In the genomic region with DNA sequence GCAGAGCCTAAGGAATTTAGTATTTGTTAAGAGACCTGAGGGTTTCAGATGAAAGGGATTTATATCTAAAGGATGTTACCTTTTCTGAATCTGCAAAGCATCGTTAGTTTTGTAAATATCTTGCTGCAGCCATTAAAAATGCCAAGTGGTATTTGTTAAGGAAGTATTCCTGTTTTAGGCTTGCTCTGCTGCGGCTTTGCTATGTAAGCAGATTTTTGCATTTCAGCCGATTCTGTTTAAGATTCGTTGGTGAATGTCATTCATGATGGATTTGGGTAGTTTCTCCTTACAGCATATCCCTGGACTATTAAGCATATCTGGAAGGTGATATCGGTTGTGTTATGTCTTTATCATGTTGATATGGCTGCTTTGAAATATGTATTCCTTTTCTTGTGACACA, we compare ENCODE assay signal across 8 cellular contexts. TPM values are rescaled to one million over a fixed set of nuclear protein-coding genes. Genes with fewer than 3 reads are reported as not detected.
DNase-seq lines count a peak whose midpoint lies in the region; ATAC-seq and TF ChIP-seq lines count a peak whose summit lies in the region.

No MANE protein-coding gene starts in this region.

- no peak for ATAC-seq in left ventricle myocardium superior

- H3K27ac ChIP-seq in right atrium auricular region: peak overlapping the region; percentile 87 to 90
- no peak overlapping the region for H3K27ac ChIP-seq in mesodermal cell (ENCODE audit: low read depth, low read length, severe bottlenecking)

- WGBS in mesodermal cell (ENCODE audit: insufficient coverage in 2 of 2), 2 experiments: 33 to 46% methylated on average over 4 of the region's 5 CpGs

- H3K9me3 ChIP-seq in right atrium auricular region (no peaks in the 10 kb centered on the region), mesodermal cell (ENCODE audit: control insufficient read depth, low read length) (no peaks in the 10 kb centered on the region)

- TF ChIP-seq CTCF in right atrium auricular region (IDR thresholded peaks at IDR 0.05) (no peak), MCF 10A (IDR thresholded peaks at IDR 0.05; ENCODE audit: unreplicated experiment) (no peak)

- H3K4me3 Mint-ChIP-seq in MCF 10A (ENCODE audit: unreplicated experiment): peak overlapping the region; percentile 92

- H3K27ac Mint-ChIP-seq in MCF 10A (ENCODE audit: low read depth, unreplicated experiment): peak overlapping the region; percentile 98

- DNase-seq in right atrium auricular region (ENCODE audit: low spot score) (no peak), left ventricle myocardium superior (no peak), MCF 10A (ENCODE audit: unreplicated experiment) (no peak), putamen (ENCODE audit: low spot score) (no peak), medulla oblongata (ENCODE audit: extremely low spot score) (no peak), epidermal melanocyte (ENCODE audit: insufficient read length, low spot score) (no peak), NCI-H1930 (lab: John Stamatoyannopoulos, UW) (no peak)

- H3K27me3 Mint-ChIP-seq in MCF 10A (ENCODE audit: insufficient read depth, unreplicated experiment): no peaks in the 10 kb centered on the region

- no peaks in the 10 kb centered on the region for H3K36me3 ChIP-seq in right atrium auricular region
- H3K36me3 ChIP-seq in mesodermal cell (ENCODE audit: control insufficient read depth, insufficient read depth, low read length): peaks cover 8% of the 10 kb centered on the region

- H3K36me3 Mint-ChIP-seq in MCF 10A (ENCODE audit: insufficient read depth, unreplicated experiment): peaks cover 6% of the 10 kb centered on the region

- no peaks in the 10 kb centered on the region for H3K4me1 Mint-ChIP-seq in MCF 10A (ENCODE audit: insufficient read depth, unreplicated experiment)

- BruUV-seq in MCF 10A (replicated peaks; lab: Mats Ljungman, UMichigan): no TSS peak

- H3K27me3 ChIP-seq in right atrium auricular region: no peaks in the 10 kb centered on the region

- no peaks in the 10 kb centered on the region for H3K9me3 Mint-ChIP-seq in MCF 10A (ENCODE audit: unreplicated experiment)

- POLR2A ChIA-PET in MCF 10A (lab: Yijun Ruan, JAX): interaction anchor here (0.6 to 5.7 kb wide), 3 partner anchors 66 to 231 kb away, joined by 3 to 142 read pairs (median 6); a partner anchor contains a TSS

- CTCF ChIA-PET in MCF 10A (lab: Yijun Ruan, JAX): interaction anchor here (0.9 kb wide), 1 partner anchor 187 kb away, joined by 3 read pairs; no protein-coding TSS in a partner anchor

- peak overlapping the region; percentile 69 to 76 for H3K4me3 ChIP-seq in right atrium auricular region
- peak overlapping the region; percentile 63 for H3K4me3 ChIP-seq in mesodermal cell (ENCODE audit: extremely low read depth, insufficient read depth, low read length, poor library complexity, severe bottlenecking)

- H3K4me1 ChIP-seq in right atrium auricular region (peaks cover 0 to 28% of the 10 kb centered on the region in 2 donors), mesodermal cell (ENCODE audit: control insufficient read depth, insufficient read depth, low read length, poor library complexity, severe bottlenecking) (no peaks in the 10 kb centered on the region)

- intact Hi-C loops in left ventricle myocardium superior (cut with micrococcal nuclease) (no loop called here), MCF 10A (cut with micrococcal nuclease) (loop anchor here (2.0 kb wide), 1 partner anchor 66 kb away; no protein-coding TSS in a partner anchor)

RNA-seq across cellular contexts. Expression of a gene that starts 1.0 kb away (rescaled TPM):
- total RNA-seq in right atrium auricular region: 10 to 100 TPM; 25.0 to 46.5 TPM
- total RNA-seq in left ventricle myocardium superior: 43.3 TPM
- total RNA-seq in MCF 10A (2022): 67.6 and 72.7 TPM in 2 replicates
- 45.4 TPM for polyA plus RNA-seq in mesodermal cell (2013, experiment 1 of 2)
- 56.2 TPM for polyA plus RNA-seq in mesodermal cell (2013, experiment 2 of 2)
